In genomic region chr5:167250996-167251395, GRCh38 we compare ENCODE assay signal across 10 cellular contexts.
"Had no signal": no experiment of that assay in that cellular context is flagged by ENCODE, and none has a peak within 500 bp of the region (broad histone marks: within the 10 kb centered on the region; RNA-seq: fewer than 3 reads in every experiment).

No MANE protein-coding gene starts in this region.

- H3K4me2 ChIP-seq: GM23338 had no signal

- H3K4me3 ChIP-seq: GM23338, K562 had no signal

- H3K4me3 Mint-ChIP-seq: GM23338, H9, HFFc6 had no signal

- H3K9me3 Mint-ChIP-seq: GM23338, H9 had no signal

- H2AFZ ChIP-seq: GM23338 had no signal

- H3K27ac ChIP-seq: HL-60 had no signal

- H3K27ac Mint-ChIP-seq: GM23338, H9, HFFc6 had no signal

- DNase-seq: H9, HFFc6, IMR-90, KG1 had no signal

- ATAC-seq: GM23338, HCT116, K562 had no signal

- FAIRE-seq: H1, H54, K562 had no signal
